In the genomic region with DNA sequence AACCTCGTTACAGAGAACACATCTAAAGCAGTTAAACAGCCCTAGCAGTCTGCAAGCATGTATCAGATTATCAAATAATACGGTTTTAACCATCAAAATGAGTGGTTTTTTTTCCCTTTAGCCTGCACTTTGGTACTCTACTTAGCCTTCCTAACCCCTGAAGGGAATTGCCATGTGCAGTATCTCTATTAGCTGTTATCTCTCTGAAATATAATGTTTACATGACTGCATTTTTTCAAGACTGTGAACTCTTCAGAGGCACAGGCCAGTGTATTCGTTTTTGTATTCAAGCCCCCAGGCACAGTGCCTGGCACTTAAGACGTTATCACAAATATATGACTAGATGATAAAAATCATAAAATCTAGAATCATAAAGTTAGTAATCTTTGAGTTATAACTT, we compare ENCODE assay signal across 17 cellular contexts.
DNase-seq lines count a peak whose midpoint lies in the region; ATAC-seq and TF ChIP-seq lines count a peak whose summit lies in the region.
"Had no signal": no experiment of that assay in that cellular context is flagged by ENCODE, and none has a peak within 500 bp of the region (broad histone marks: within the 10 kb centered on the region; RNA-seq: fewer than 3 reads in every experiment).

No MANE protein-coding gene starts in this region.

- no peak overlapping the region for H4K8ac ChIP-seq in mesenchymal stem cell (ENCODE audit: low read length)

- no peaks in the 10 kb centered on the region for H4K20me1 ChIP-seq in SK-N-SH (ENCODE audit: insufficient read depth)
- H4K20me1 ChIP-seq: BLaER1 treated with 17β-estradiol and CSF1 and Interleukin-3, amounts not matched to agents 10 nM and 100 nM had no signal

- H3K4me1 ChIP-seq in SK-N-SH (ENCODE audit: control insufficient read depth in 1 of 2, insufficient read depth in 2 of 2, low read depth in 1 of 2, low read length in 1 of 2): peaks cover 0 to 20% of the 10 kb centered on the region in 2 experiments; a peak in 2 of 4 replicates
- no peaks in the 10 kb centered on the region for H3K4me1 ChIP-seq in mesenchymal stem cell (ENCODE audit: control insufficient read depth, insufficient read depth, low read depth, low read length)
- H3K4me1 ChIP-seq: BLaER1 treated with 17β-estradiol and CSF1 and Interleukin-3, amounts not matched to agents 10 nM and 100 nM had no signal

- H3K36me3 ChIP-seq in SK-N-SH (replicated peaks in 1 of 2; ENCODE audit: control insufficient read depth in 1 of 2, insufficient read depth in 2 of 2, low read length in 1 of 2) (no peaks in the 10 kb centered on the region), mesenchymal stem cell (ENCODE audit: control insufficient read depth in 1 of 2, insufficient read depth in 2 of 2, low read depth in 1 of 2, low read length in 2 of 2) (no peaks in the 10 kb centered on the region)
- H3K36me3 ChIP-seq: BLaER1 treated with 17β-estradiol and CSF1 and Interleukin-3, amounts not matched to agents 10 nM and 100 nM; HAP-1 had no signal

- no peak overlapping the region for H3K23ac ChIP-seq in mesenchymal stem cell (ENCODE audit: low read length in 2 of 2)

- TF ChIP-seq RAD21 in SK-N-SH (IDR thresholded peaks at IDR 0.05; ENCODE audit: low read length): peak; percentile 46

- peak overlapping the region in 1 of 2 experiments; percentile 89; a peak in 2 of 4 replicates for H3K27ac ChIP-seq in SK-N-SH (ENCODE audit: low read depth in 2 of 2, low read length in 1 of 2)
- no peak overlapping the region for H3K27ac ChIP-seq in mesenchymal stem cell (ENCODE audit: low read length, poor library complexity, severe bottlenecking)
- H3K27ac ChIP-seq: BLaER1 treated with 17β-estradiol and CSF1 and Interleukin-3, amounts not matched to agents 10 nM and 100 nM; GM23248 had no signal

- H3K9me2 ChIP-seq in SK-N-SH: no peaks in the 10 kb centered on the region

- no peaks in the 10 kb centered on the region for H3K79me2 ChIP-seq in SK-N-SH (ENCODE audit: insufficient read depth)

- H2BK15ac ChIP-seq in mesenchymal stem cell (ENCODE audit: low read depth, poor library complexity, severe bottlenecking): no peak overlapping the region

- H2AFZ ChIP-seq in SK-N-SH (ENCODE audit: low read depth) (no peak overlapping the region), mesenchymal stem cell (ENCODE audit: low read depth, low read length) (no peak overlapping the region)
- H2AFZ ChIP-seq: GM23248 had no signal

- peak overlapping the region; percentile 69 for H2AK5ac ChIP-seq in mesenchymal stem cell (ENCODE audit: low read length, severe bottlenecking)

- DNase-seq in NCI-H2171 treated with DMSO at 0.1 percent for 48 hours (lab: John Stamatoyannopoulos, UW) (peak; percentile 46), NCI-H2171 (lab: John Stamatoyannopoulos, UW) (no peak), SK-N-SH (peak; percentile 19), mesenchymal stem cell (peak; percentile 23), NCI-H1694 (lab: John Stamatoyannopoulos, UW) (no peak), COLO668 (lab: John Stamatoyannopoulos, UW; ENCODE audit: unreplicated experiment) (no peak)
- DNase-seq: 8988T; Caco-2; CD4-positive, CD25-positive, alpha-beta regulatory T cell; CD8-positive, alpha-beta memory T cell; DMS79 treated with DMSO at 0.1 percent for 48 hours; GF-D8 had no signal

- H3K4me2 ChIP-seq in SK-N-SH: no peak overlapping the region
- no peak overlapping the region for H3K4me2 ChIP-seq in mesenchymal stem cell (ENCODE audit: low read length, poor library complexity, severe bottlenecking)
- H3K4me2 ChIP-seq: BLaER1 treated with 17β-estradiol and CSF1 and Interleukin-3, amounts not matched to agents 10 nM and 100 nM had no signal

- peak in 1 of 2 experiments; percentile 96; a peak in 2 of 4 replicates for TF ChIP-seq EP300 in SK-N-SH (IDR thresholded peaks at IDR 0.05; ENCODE audit: borderline replicate concordance in 1 of 2, low read depth in 1 of 2, low read length in 1 of 2)

- H3F3A ChIP-seq in SK-N-SH (replicated peaks; ENCODE audit: insufficient read depth): no peaks in the 10 kb centered on the region

- no peak overlapping the region for H3K9ac ChIP-seq in SK-N-SH
- H3K9ac ChIP-seq in mesenchymal stem cell (ENCODE audit: low read length): no peak overlapping the region
- H3K9ac ChIP-seq: BLaER1 treated with 17β-estradiol and CSF1 and Interleukin-3, amounts not matched to agents 10 nM and 100 nM; GM23248 had no signal

- no peak overlapping the region for H2BK5ac ChIP-seq in mesenchymal stem cell (ENCODE audit: low read depth, low read length, poor library complexity, severe bottlenecking)

- no peak overlapping the region for H2BK120ac ChIP-seq in mesenchymal stem cell (ENCODE audit: low read depth, low read length)

- no peak for TF ChIP-seq CTCF in SK-N-SH (IDR thresholded peaks at IDR 0.05)

- H3K14ac ChIP-seq in mesenchymal stem cell (ENCODE audit: low read length in 2 of 2): no peak overlapping the region

- ATAC-seq in GM19452 (IDR thresholded peaks at IDR 0.05; ENCODE audit: unreplicated experiment): no peak
- ATAC-seq: K562 had no signal

- no peak overlapping the region for H3K18ac ChIP-seq in mesenchymal stem cell (ENCODE audit: low read depth in 1 of 2, low read length in 2 of 2)

- H3K9me3 ChIP-seq in SK-N-SH (no peaks in the 10 kb centered on the region), mesenchymal stem cell (ENCODE audit: control insufficient read depth, low read length) (peaks cover 6% of the 10 kb centered on the region)
- H3K9me3 ChIP-seq: Caco-2, HAP-1 had no signal

- CTCF ChIA-PET in SK-N-SH (lab: Yijun Ruan, JAX): interaction anchor here (1.6 kb wide), 1 partner anchor 621 kb away, joined by 6 read pairs; no protein-coding TSS in a partner anchor

- H3K27me3 ChIP-seq in SK-N-SH (ENCODE audit: insufficient read depth) (no peaks in the 10 kb centered on the region), mesenchymal stem cell (ENCODE audit: control insufficient read depth in 1 of 2, insufficient read depth in 1 of 2, low read length in 2 of 2) (no peaks in the 10 kb centered on the region)
- H3K27me3 ChIP-seq: BLaER1 treated with 17β-estradiol and CSF1 and Interleukin-3, amounts not matched to agents 10 nM and 100 nM had no signal

- no peak overlapping the region for H4K91ac ChIP-seq in mesenchymal stem cell (ENCODE audit: low read length)

- H2BK12ac ChIP-seq in mesenchymal stem cell (ENCODE audit: low read length in 2 of 2): no peak overlapping the region

- H3K4ac ChIP-seq in mesenchymal stem cell (ENCODE audit: low read depth in 1 of 2, low read length in 2 of 2): no peak overlapping the region

- POLR2A ChIA-PET in SK-N-SH (lab: Yijun Ruan, JAX): no interaction called here

- no peaks in the 10 kb centered on the region for H3K79me1 ChIP-seq in mesenchymal stem cell (replicated peaks; ENCODE audit: low read length, poor library complexity, severe bottlenecking)

- 58% methylated on average over 4 of the region's 4 CpGs for WGBS in SK-N-SH (ENCODE audit: low lambda C conversion rate)
- WGBS in mesenchymal stem cell: 70% methylated on average over 2 of the region's 4 CpGs

- H3K4me3 ChIP-seq in SK-N-SH (ENCODE audit: low read depth in 2 of 2, low read length in 1 of 2): no peak overlapping the region
- no peak overlapping the region for H3K4me3 ChIP-seq in mesenchymal stem cell (ENCODE audit: insufficient read depth in 1 of 2, low read depth in 1 of 2, low read length in 2 of 2)
- H3K4me3 ChIP-seq: BLaER1 treated with 17β-estradiol and CSF1 and Interleukin-3, amounts not matched to agents 10 nM and 100 nM; HAP-1; K562 had no signal

TF ChIP-seq in SK-N-SH, 30 proteins besides CTCF, POLR2A, EP300 and RAD21 (continues in another document):
- TF ChIP-seq, protein P1, sequence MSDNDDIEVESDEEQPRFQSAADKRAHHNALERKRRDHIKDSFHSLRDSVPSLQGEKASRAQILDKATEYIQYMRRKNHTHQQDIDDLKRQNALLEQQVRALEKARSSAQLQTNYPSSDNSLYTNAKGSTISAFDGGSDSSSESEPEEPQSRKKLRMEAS (IDR thresholded peaks at IDR 0.05; ENCODE audit: low read depth): no peak
- TF ChIP-seq MXI1 (IDR thresholded peaks at IDR 0.05; ENCODE audit: low read depth, low read length) (no peak), FOXJ3 (CRISPR knock-in tag; IDR thresholded peaks at IDR 0.05) (peak; percentile 91), ZBTB33 (IDR thresholded peaks at IDR 0.05; ENCODE audit: borderline replicate concordance, low read depth) (no peak), FOXM1 (IDR thresholded peaks at IDR 0.05; ENCODE audit: low read depth) (no peak), RCOR1 (IDR thresholded peaks at IDR 0.05; ENCODE audit: low read length) (peak; percentile 92), USF2 (IDR thresholded peaks at IDR 0.05; ENCODE audit: borderline replicate concordance, low read depth, low read length) (no peak), POLR2AphosphoS5 (IDR thresholded peaks at IDR 0.05; ENCODE audit: low read depth, low read length) (no peak), CHD2 (IDR thresholded peaks at IDR 0.05; ENCODE audit: low read length, partially characterized antibody) (peak; percentile 73), TCF12 (IDR thresholded peaks at IDR 0.05) (peak; percentile 31; the same call in 1 of the 2 replicates), GABPA (IDR thresholded peaks at IDR 0.05; ENCODE audit: low read depth) (no peak)

Comparison
In these comparisons a context has a peak if more than half of its experiments do, and no peak if none do; other contexts are left out.
1. DNase-seq: peak in NCI-H2171 treated with DMSO at 0.1 percent for 48 hours (single experiment), SK-N-SH (single experiment) and mesenchymal stem cell (single experiment); none in NCI-H2171 (single experiment), NCI-H1694 (single experiment) and COLO668 (single experiment).